Comparison of ENCODE assay signal across 12 cellular contexts in the genomic region with DNA sequence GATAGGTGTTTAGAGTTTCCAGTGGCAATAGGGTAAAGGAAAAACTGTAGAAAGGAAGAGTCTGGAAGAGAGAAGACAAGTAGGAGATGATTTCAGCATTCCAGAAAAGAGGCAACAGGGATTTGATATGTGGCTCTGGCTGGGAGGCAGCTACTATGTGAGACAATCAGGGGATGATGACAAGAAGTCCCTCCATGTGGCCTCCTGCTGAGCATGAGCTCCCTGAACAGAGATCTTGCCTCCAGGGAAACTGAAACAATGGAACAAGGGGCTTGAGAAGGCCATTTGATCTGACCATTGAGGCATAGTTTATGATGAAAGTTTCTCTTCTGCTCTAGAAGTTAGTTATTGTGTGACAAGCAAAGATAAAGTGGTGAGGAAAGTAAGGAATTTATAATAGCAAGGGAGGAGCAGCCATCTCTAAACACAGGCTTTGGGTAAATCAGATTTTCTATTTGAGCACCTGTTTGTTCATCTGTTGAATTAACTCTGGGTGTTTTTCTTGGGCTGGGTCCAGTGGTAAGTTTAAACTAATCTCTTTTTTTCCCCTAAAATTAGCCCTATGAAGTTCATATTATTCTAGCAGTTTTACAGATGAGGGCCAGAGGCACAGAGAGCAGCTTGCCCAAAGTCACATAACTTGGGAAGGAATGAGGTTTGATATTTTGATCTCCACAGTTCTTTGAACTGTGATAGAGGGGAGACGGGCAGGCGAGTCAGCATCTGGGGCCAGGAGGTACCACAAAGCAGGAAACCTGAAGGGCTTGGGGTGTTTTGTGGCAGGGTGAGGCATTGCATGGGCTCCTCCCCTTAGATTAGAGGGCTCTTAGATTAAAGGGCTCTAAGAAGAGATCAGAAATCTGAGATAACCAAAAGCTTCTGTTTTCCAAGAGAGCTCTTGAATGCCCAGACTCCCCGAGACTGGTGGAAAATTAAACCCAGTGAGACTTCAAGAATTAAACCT. TPM values are rescaled to one million over a fixed set of nuclear protein-coding genes. Genes with fewer than 3 reads are reported as not detected.
A peak's percentile ranks its signal among the peaks of the same experiment; 100 is the strongest.
DNase-seq lines count a peak whose midpoint lies in the region; ATAC-seq and TF ChIP-seq lines count a peak whose summit lies in the region.
"Had no signal": no experiment of that assay in that cellular context is flagged by ENCODE, and none has a peak within 500 bp of the region (broad histone marks: within the 10 kb centered on the region; RNA-seq: fewer than 3 reads in every experiment).

No MANE protein-coding gene starts in this region.

- POLR2A ChIA-PET in HCT116 (lab: Charles Lee), result no interaction called here
- POLR2A ChIA-PET in naive thymus-derived CD8-positive, alpha-beta T cell (lab: Charles Lee), result interaction anchor here (0.6 kb wide), 1 partner anchor 14 kb away, joined by 5 read pairs; no protein-coding TSS in a partner anchor

- no peak for TF ChIP-seq RAD21 in HCT116 (IDR thresholded peaks at IDR 0.05; ENCODE audit: low read depth)

- H3K9me2 ChIP-seq in HCT116 (ENCODE audit: insufficient read depth), result no peaks in the 10 kb centered on the region

- TF ChIP-seq CTCF in HCT116 (IDR thresholded peaks at IDR 0.05 in 2 of 3, conservative IDR thresholded peaks at IDR 0.05 in 1 of 3; ENCODE audit: borderline replicate concordance in 1 of 3, insufficient read depth in 1 of 3, low read depth in 2 of 3, low read length in 2 of 3), result no peak

- no peaks in the 10 kb centered on the region for H3K27me3 ChIP-seq in HCT116 (ENCODE audit: insufficient read depth, low read length)

- H3K36me3 Mint-ChIP-seq in naive thymus-derived CD8-positive, alpha-beta T cell, result no peaks in the 10 kb centered on the region

- H3K4me3 Mint-ChIP-seq in naive thymus-derived CD8-positive, alpha-beta T cell, result peak overlapping the region in 9 of 10 donors; percentile 42 to 85 (median 70)
- H3K4me3 Mint-ChIP-seq: IgD-negative memory B cell had no signal

- H4K20me1 ChIP-seq in HCT116 (ENCODE audit: insufficient read depth), result no peaks in the 10 kb centered on the region

- no peak overlapping the region for H3K27ac ChIP-seq in HCT116 (ENCODE audit: low read depth, low read length)

- RAD21 ChIA-PET in HCT116 (lab: Charles Lee; ENCODE audit: low non-redundant PET in 1 of 2, low total read pairs in 2 of 2, uncharacterized antibody in 2 of 2, unreplicated experiment in 2 of 2), result no interaction called here

- no TSS peak for BruUV-seq in HCT116 (replicated peaks; lab: Mats Ljungman, UMichigan)

- TF ChIP-seq POLR2A in HCT116 (IDR thresholded peaks at IDR 0.05; ENCODE audit: borderline replicate concordance, extremely low read depth, insufficient read depth, insufficient read length), result no peak

- intact Hi-C loops in HCT116 (cut with micrococcal nuclease), result no loop called here

- H3K9me3 Mint-ChIP-seq in naive thymus-derived CD8-positive, alpha-beta T cell, result no peaks in the 10 kb centered on the region
- H3K9me3 Mint-ChIP-seq: IgD-negative memory B cell had no signal

- ATAC-seq in HCT116 (peak; percentile 88), GM18870 (IDR thresholded peaks at IDR 0.05; ENCODE audit: unreplicated experiment) (no peak), HG02678 (IDR thresholded peaks at IDR 0.05; ENCODE audit: unreplicated experiment) (no peak), GM18907 (IDR thresholded peaks at IDR 0.05; ENCODE audit: unreplicated experiment) (no peak)
- ATAC-seq in naive thymus-derived CD8-positive, alpha-beta T cell, result peak; percentile 99 to 100

- DNase-seq in HCT116 (ENCODE audit: low read depth, low spot score) (no peak), T-helper 9 cell (peak; percentile 6), NCI-H1417 treated with DMSO at 0.1 percent for 48 hours (lab: John Stamatoyannopoulos, UW) (no peak)
- peak; percentile 39 for DNase-seq in activated naive CD4-positive, alpha-beta T cell treated with anti-CD3 and anti-CD28 coated beads, Interleukin-2, amount 50 U/mL, for 16 hours
- peak in 9 of 10 donors; percentile 9 to 78 (median 61) for DNase-seq in naive thymus-derived CD8-positive, alpha-beta T cell
- DNase-seq: HCEC 1CT, kidney glomerular epithelial cell, NCI-H2029 had no signal

- peaks cover 10 to 42% (median 23%) of the 10 kb centered on the region in 5 donors for H3K27me3 Mint-ChIP-seq in naive thymus-derived CD8-positive, alpha-beta T cell

- H3K4me2 ChIP-seq in HCT116 (ENCODE audit: low read length), result no peak overlapping the region

- H3K4me1 ChIP-seq in HCT116 (ENCODE audit: control insufficient read depth in 1 of 2, insufficient read depth in 2 of 2, low read length in 2 of 2), result peaks cover 6 to 7% of the 10 kb centered on the region in 2 experiments; a peak in 2 of 4 replicates

- no peak overlapping the region for H3K9ac ChIP-seq in HCT116 (ENCODE audit: low read length)

- H3K27ac Mint-ChIP-seq in naive thymus-derived CD8-positive, alpha-beta T cell, result peak overlapping the region in 8 of 10 donors; percentile 22 to 83 (median 51)
- H3K27ac Mint-ChIP-seq: IgD-negative memory B cell had no signal

- no peaks in the 10 kb centered on the region for H3K9me3 ChIP-seq in HCT116 (ENCODE audit: control insufficient read depth in 1 of 2, insufficient read depth in 1 of 2, low read depth in 1 of 2, low read length in 2 of 2)

- no peak overlapping the region for H3K4me3 ChIP-seq in HCT116 (replicated peaks in 1 of 2; ENCODE audit: low read depth in 1 of 2, low read length in 2 of 2)

- H3K79me2 ChIP-seq in HCT116 (ENCODE audit: insufficient read depth, low read length), result no peaks in the 10 kb centered on the region

- H3K36me3 ChIP-seq in HCT116 (ENCODE audit: control insufficient read depth in 1 of 2, insufficient read depth in 2 of 2, low read length in 2 of 2), result no peaks in the 10 kb centered on the region

- peak overlapping the region; percentile 72 for H2AFZ ChIP-seq in HCT116 (ENCODE audit: low read depth, low read length, poor library complexity, severe bottlenecking)

- CTCF ChIA-PET in HCT116 (lab: Charles Lee), result interaction anchor here (1.2 to 1.4 kb wide), 2 partner anchors 8 to 15 kb away, joined by 3 to 4 read pairs; no protein-coding TSS in a partner anchor

- peaks cover 25 to 32% (median 28%) of the 10 kb centered on the region in 4 donors for H3K4me1 Mint-ChIP-seq in naive thymus-derived CD8-positive, alpha-beta T cell

TF ChIP-seq in HCT116, 20 proteins besides CTCF, POLR2A, EP300 and RAD21:
- TF ChIP-seq EGR1 (IDR thresholded peaks at IDR 0.05; ENCODE audit: low read depth), result no peak
- no peak for TF ChIP-seq EZH2 (IDR thresholded peaks at IDR 0.05)
- TF ChIP-seq, protein P1, sequence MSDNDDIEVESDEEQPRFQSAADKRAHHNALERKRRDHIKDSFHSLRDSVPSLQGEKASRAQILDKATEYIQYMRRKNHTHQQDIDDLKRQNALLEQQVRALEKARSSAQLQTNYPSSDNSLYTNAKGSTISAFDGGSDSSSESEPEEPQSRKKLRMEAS (IDR thresholded peaks at IDR 0.05), result no peak

RNA-seq across cellular contexts. Expression of a gene that starts 2.8 kb away (rescaled TPM):
- not detected for total RNA-seq in HCT116 (2021; ENCODE audit: unreplicated experiment)
- not detected in 2 replicates for polyA plus RNA-seq in HCT116 (2012)
- total RNA-seq in naive thymus-derived CD8-positive, alpha-beta T cell, result not detected
- not detected for polyA plus RNA-seq in naive thymus-derived CD8-positive, alpha-beta T cell
- polyA plus RNA-seq: IgD-negative memory B cell had no signal

RNA-seq across cellular contexts. Expression of a gene that starts 7.3 kb away (rescaled TPM):
- total RNA-seq in HCT116 (2021; ENCODE audit: unreplicated experiment), result not detected
- not detected in 2 replicates for polyA plus RNA-seq in HCT116 (2012)
- not detected for total RNA-seq in naive thymus-derived CD8-positive, alpha-beta T cell
- polyA plus RNA-seq in naive thymus-derived CD8-positive, alpha-beta T cell, result not detected
- polyA plus RNA-seq: IgD-negative memory B cell had no signal

Comparison
In these comparisons a context has a peak if more than half of its experiments do, and no peak if none do; other contexts are left out.
1. ATAC-seq: peak in HCT116 (single experiment) and naive thymus-derived CD8-positive, alpha-beta T cell (2 of 2); none in GM18870 (single experiment), HG02678 (single experiment) and GM18907 (single experiment).
2. DNase-seq: peak in T-helper 9 cell (single experiment), activated naive CD4-positive, alpha-beta T cell treated with anti-CD3 and anti-CD28 coated beads, Interleukin-2, amount 50 U/mL, for 16 hours (single experiment) and naive thymus-derived CD8-positive, alpha-beta T cell (9 of 10); none in HCT116 (single experiment) and NCI-H1417 treated with DMSO at 0.1 percent for 48 hours (single experiment).